ENCODE assay signal across 8 cellular contexts in genomic region chr22:50308597-50308935, GRCh38. TPM values are rescaled to one million over a fixed set of nuclear protein-coding genes. Genes with fewer than 3 reads are reported as not detected.
DNase-seq lines count a peak whose midpoint lies in the region; ATAC-seq lines count a peak whose summit lies in the region.

No MANE protein-coding gene starts in this region.

- intact Hi-C loops in dendritic cell treated with granulocyte-macrophage colony-stimulating factor and Interleukin-4, amounts not matched to agents 40 ng/mL and 50 ng/mL, for 4 days (cut with micrococcal nuclease), result loop anchor here (5.0 kb wide), 2 partner anchors 34 to 36 kb away; partner anchors contain the start of genes MAPK11 and PPP6R2

- H3K36me3 ChIP-seq in mucosa of rectum (ENCODE audit: control insufficient read depth in 2 of 2, insufficient read depth in 2 of 2, low read length in 2 of 2) (no peaks in the 10 kb centered on the region), H7 (replicated peaks; ENCODE audit: control insufficient read depth, insufficient read depth, low read length) (no peaks in the 10 kb centered on the region)

- peaks cover 37% of the 10 kb centered on the region for H3K36me3 Mint-ChIP-seq in dendritic cell treated with granulocyte-macrophage colony-stimulating factor and Interleukin-4, amounts not matched to agents 40 ng/mL and 50 ng/mL, for 4 days (ENCODE audit: low read depth)

- peaks cover 38 to 41% of the 10 kb centered on the region in 2 donors for H3K4me1 ChIP-seq in mucosa of rectum (ENCODE audit: control insufficient read depth in 2 of 2, insufficient read depth in 2 of 2, low read length in 2 of 2)

- H3K27me3 ChIP-seq in mucosa of rectum (ENCODE audit: control insufficient read depth in 2 of 2, insufficient read depth in 2 of 2, low read length in 2 of 2) (no peaks in the 10 kb centered on the region), H7 (ENCODE audit: control insufficient read depth, insufficient read depth, low read length) (peaks cover 6% of the 10 kb centered on the region; the same call in 1 of the 2 replicates)

- H3K27ac ChIP-seq in mucosa of rectum (ENCODE audit: low read depth in 2 of 2, low read length in 2 of 2), result peak overlapping the region; percentile 72 to 77

- peak; percentile 84 for DNase-seq in CD1c-positive myeloid dendritic cell (ENCODE audit: extremely low spot score)
- DNase-seq in MV-4-11 (lab: John Stamatoyannopoulos, UW), result peak; percentile 65
- no peak for DNase-seq in stimulated activated CD8-positive, alpha-beta memory T cell treated with anti-CD3 and anti-CD28 coated beads, Interleukin-4, amount 100 ng/mL, for 48 hours
- no peak for DNase-seq in H7

- no peak for ATAC-seq in HG03097 (IDR thresholded peaks at IDR 0.05; ENCODE audit: low FRiP score, unreplicated experiment)
- ATAC-seq in GM19455 (IDR thresholded peaks at IDR 0.05; ENCODE audit: unreplicated experiment), result no peak

- H3K9me3 ChIP-seq in mucosa of rectum (ENCODE audit: control insufficient read depth in 2 of 2, low read length in 2 of 2), result no peaks in the 10 kb centered on the region

- no peaks in the 10 kb centered on the region for H3K9me3 Mint-ChIP-seq in dendritic cell treated with granulocyte-macrophage colony-stimulating factor and Interleukin-4, amounts not matched to agents 40 ng/mL and 50 ng/mL, for 4 days

- peak overlapping the region; percentile 89 for H3K27ac Mint-ChIP-seq in dendritic cell treated with granulocyte-macrophage colony-stimulating factor and Interleukin-4, amounts not matched to agents 40 ng/mL and 50 ng/mL, for 4 days

- peaks cover 56% of the 10 kb centered on the region for H3K4me1 Mint-ChIP-seq in dendritic cell treated with granulocyte-macrophage colony-stimulating factor and Interleukin-4, amounts not matched to agents 40 ng/mL and 50 ng/mL, for 4 days (ENCODE audit: low read depth)

- peak overlapping the region; percentile 70 for H3K4me3 Mint-ChIP-seq in dendritic cell treated with granulocyte-macrophage colony-stimulating factor and Interleukin-4, amounts not matched to agents 40 ng/mL and 50 ng/mL, for 4 days

- H3K9ac ChIP-seq in mucosa of rectum (ENCODE audit: low read depth in 1 of 2, low read length in 2 of 2), result peak overlapping the region in 1 of 2 donors; percentile 12

- H3K4me3 ChIP-seq in mucosa of rectum (ENCODE audit: low read length in 2 of 2), result no peak overlapping the region
- H3K4me3 ChIP-seq in H7 (ENCODE audit: insufficient read depth, low read depth, low read length), result no peak overlapping the region

- no peaks in the 10 kb centered on the region for H3K27me3 Mint-ChIP-seq in dendritic cell treated with granulocyte-macrophage colony-stimulating factor and Interleukin-4, amounts not matched to agents 40 ng/mL and 50 ng/mL, for 4 days

RNA-seq across cellular contexts. Expression of gene PLXNB2, which starts 1.1 kb away (rescaled TPM):
- total RNA-seq in H7 (2014; rRNA removed; shearing (Covaris generic)), result 33.4 and 39.8 TPM in 2 replicates

RNA-seq across cellular contexts. Expression of gene DENND6B, which starts 18.2 kb away (rescaled TPM):
- total RNA-seq in H7 (2014; rRNA removed; shearing (Covaris generic)), result 0.52 and 1.1 TPM in 2 replicates

RNA-seq across cellular contexts. Expression of gene PPP6R2, which starts 34.6 kb away (rescaled TPM):
- 47.0 and 48.7 TPM in 2 replicates for total RNA-seq in H7 (2014; rRNA removed; shearing (Covaris generic))

RNA-seq across cellular contexts. Expression of gene MAPK11, which starts 38.4 kb away (rescaled TPM):
- total RNA-seq in H7 (2014; rRNA removed; shearing (Covaris generic)), result 1.4 and 2.4 TPM in 2 replicates

RNA-seq across cellular contexts. Expression of gene MAPK12, which starts 47.1 kb away (rescaled TPM):
- 21.2 and 23.8 TPM in 2 replicates for total RNA-seq in H7 (2014; rRNA removed; shearing (Covaris generic))

Comparison
In these comparisons a context has a peak if more than half of its experiments do, and no peak if none do; other contexts are left out.
1. DNase-seq: peak in CD1c-positive myeloid dendritic cell (single experiment) and MV-4-11 (single experiment); none in stimulated activated CD8-positive, alpha-beta memory T cell treated with anti-CD3 and anti-CD28 coated beads, Interleukin-4, amount 100 ng/mL, for 48 hours (single experiment) and H7 (single experiment).